In the genomic region with DNA sequence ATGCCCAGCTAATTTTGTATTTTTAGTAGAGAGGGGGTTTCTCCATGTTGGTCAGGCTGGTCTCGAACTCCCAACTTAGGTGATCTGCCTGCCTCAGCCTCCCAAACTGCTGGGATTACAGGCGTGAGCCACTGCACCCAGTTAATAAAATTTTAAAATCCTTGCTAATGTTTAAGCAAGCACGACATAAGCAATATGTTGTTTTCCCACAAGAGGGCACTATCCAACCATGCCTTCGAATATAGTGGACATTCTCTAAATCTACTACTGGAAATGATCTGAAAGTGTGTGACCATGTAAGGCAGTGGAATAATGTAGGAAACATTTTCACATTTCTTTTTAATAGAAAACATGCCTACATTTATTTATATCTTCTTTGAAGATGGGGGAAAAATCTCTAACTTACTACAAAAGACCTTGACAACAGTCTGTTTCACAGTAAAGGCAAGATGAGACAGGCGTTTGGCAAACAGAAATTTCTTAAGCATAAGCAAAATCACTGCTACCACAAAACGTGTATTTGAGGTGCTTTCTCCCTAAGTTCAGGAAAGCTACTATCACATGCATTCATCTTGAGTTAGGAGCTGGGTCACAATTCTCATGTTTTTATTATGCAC, we compare ENCODE assay signal across 8 cellular contexts. TPM values are rescaled to one million over a fixed set of nuclear protein-coding genes. Genes with fewer than 3 reads are reported as not detected.
DNase-seq lines count a peak whose midpoint lies in the region; ATAC-seq and TF ChIP-seq lines count a peak whose summit lies in the region.

No MANE protein-coding gene starts in this region.

- H3K27ac ChIP-seq in angular gyrus (ENCODE audit: low read depth, low read length) (peak overlapping the region; percentile 85), right atrium auricular region (peak overlapping the region; percentile 55 to 60)

- H3K4me1 ChIP-seq in right atrium auricular region, result peaks cover 0 to 65% of the 10 kb centered on the region in 2 donors

- DNase-seq in Right ventricle myocardium inferior (ENCODE audit: missing footprints) (no peak), cardiac septum (ENCODE audit: low spot score) (no peak), NCI-H2171 treated with DMSO at 0.1 percent for 48 hours (lab: John Stamatoyannopoulos, UW) (peak; percentile 55), right atrium auricular region (ENCODE audit: low spot score) (no peak), retina (peak; percentile 65)
- no peak for DNase-seq in stimulated activated CD4-positive, alpha-beta T cell treated with anti-CD3 and anti-CD28 coated beads, Interleukin-12 subunit alpha, Interleukin-12 subunit beta, amount 100 ng/mL, for 4 hours

- H3K27me3 ChIP-seq in right atrium auricular region, result no peaks in the 10 kb centered on the region

- H3K36me3 ChIP-seq in right atrium auricular region, result peaks cover 5% of the 10 kb centered on the region

- no peak overlapping the region for H3K4me3 ChIP-seq in right atrium auricular region

- ATAC-seq in Right ventricle myocardium inferior (peak; percentile 78), GM19397 (IDR thresholded peaks at IDR 0.05; ENCODE audit: unreplicated experiment) (no peak)

- TF ChIP-seq CTCF in right atrium auricular region (IDR thresholded peaks at IDR 0.05), result peak; percentile 79 to 88

- no peaks in the 10 kb centered on the region for H3K9me3 ChIP-seq in right atrium auricular region

- intact Hi-C loops in Right ventricle myocardium inferior (cut with DNase I), result loop anchor here (1.0 to 10.0 kb wide), 2 partner anchors 128 to 714 kb away; no protein-coding TSS in a partner anchor
- intact Hi-C loops in cardiac septum (cut with DNase I), result no loop called here

RNA-seq across cellular contexts. Expression of a gene that starts 38.2 kb away (rescaled TPM):
- total RNA-seq in Right ventricle myocardium inferior (43.7 TPM), cardiac septum (69.2 TPM), right atrium auricular region (10 to 100 TPM; 26.3 to 43.0 TPM)

Comparison
In these comparisons a context has a peak if more than half of its experiments do, and no peak if none do; other contexts are left out.
1. DNase-seq: peak in NCI-H2171 treated with DMSO at 0.1 percent for 48 hours (single experiment) and retina (single experiment); none in Right ventricle myocardium inferior (single experiment), cardiac septum (single experiment), right atrium auricular region (single experiment) and stimulated activated CD4-positive, alpha-beta T cell treated with anti-CD3 and anti-CD28 coated beads, Interleukin-12 subunit alpha, Interleukin-12 subunit beta, amount 100 ng/mL, for 4 hours (single experiment).